Comparison of ENCODE assay signal across 23 cellular contexts in genomic region chr20:62232194-62232593, GRCh38. TPM values are rescaled to one million over a fixed set of nuclear protein-coding genes. Genes with fewer than 3 reads are reported as not detected.
"Had no signal": no experiment of that assay in that cellular context is flagged by ENCODE, and none has a peak within 500 bp of the region (broad histone marks: within the 10 kb centered on the region; RNA-seq: fewer than 3 reads in every experiment).

No MANE protein-coding gene starts in this region.

- H3K4me3 ChIP-seq: body of pancreas, gastrocnemius medialis, mucosa of descending colon, spleen, upper lobe of left lung had no signal

- DNase-seq: activated CD4-positive, alpha-beta memory T cell treated with anti-CD3 and anti-CD28 coated beads, Interleukin-2, amount 10 ng/mL, durations not matched to agents 7 days and 5 days; activated CD4-positive, alpha-beta T cell treated with anti-CD3 and anti-CD28 coated beads, Interleukin-2, amount 10 ng/mL, durations not matched to agents 24 days and 14 days; activated effector memory CD4-positive, alpha-beta T cell treated with anti-CD3 and anti-CD28 coated beads, Interleukin-2, amount 50 U/mL, for 16 hours; effector CD4-positive, alpha-beta T cell; gastrocnemius medialis; hippocampal formation; kidney glomerular epithelial cell; mesendoderm; mucosa of descending colon; nephron progenitor cell; nucleus accumbens; spleen; stimulated activated CD4-positive, alpha-beta T cell treated with anti-CD3 and anti-CD28 coated beads, Interleukin-4, amount 100 ng/mL, for 1 hour; stimulated activated naive CD4-positive, alpha-beta T cell; T1000; upper lobe of left lung had no signal

- H3K27me3 ChIP-seq: body of pancreas, gastrocnemius medialis, upper lobe of left lung had no signal

- FAIRE-seq: endometrium had no signal

- H3K9me3 ChIP-seq: body of pancreas, gastrocnemius medialis, mucosa of descending colon, upper lobe of left lung had no signal

- ATAC-seq: activated CD4-positive, CD25-positive, alpha-beta regulatory T cell treated with anti-CD3 and anti-CD28 coated beads, Interleukin-2, amount 50 U/mL, for 24 hours; body of pancreas; gastrocnemius medialis; mucosa of descending colon had no signal

- H3K36me3 ChIP-seq: gastrocnemius medialis, spleen, upper lobe of left lung had no signal

- H3K27ac ChIP-seq: body of pancreas, gastrocnemius medialis, spleen, upper lobe of left lung had no signal

RNA-seq across cellular contexts. Expression of gene HRH3, which starts 12.1 kb away (rescaled TPM):
- total RNA-seq: activated CD4-positive, alpha-beta memory T cell treated with anti-CD3 and anti-CD28 coated beads, Interleukin-2, amount 10 ng/mL, durations not matched to agents 7 days and 5 days; activated CD4-positive, alpha-beta T cell treated with anti-CD3 and anti-CD28 coated beads, Interleukin-2, amount 10 ng/mL, durations not matched to agents 24 days and 14 days; cardiac septum; gastrocnemius medialis; liver; renal cortical epithelial cell; spleen; T-helper 1 cell treated with Interleukin-12 subunit alpha and Interleukin-12 subunit beta and Interleukin-4 antibody, amounts not matched to agents 30 ng/mL and 1 ng/mL, for 36 hours; upper lobe of left lung had no signal
- polyA plus RNA-seq: liver, spleen had no signal
